Comparison of ENCODE assay signal across 8 cellular contexts in the genomic region with DNA sequence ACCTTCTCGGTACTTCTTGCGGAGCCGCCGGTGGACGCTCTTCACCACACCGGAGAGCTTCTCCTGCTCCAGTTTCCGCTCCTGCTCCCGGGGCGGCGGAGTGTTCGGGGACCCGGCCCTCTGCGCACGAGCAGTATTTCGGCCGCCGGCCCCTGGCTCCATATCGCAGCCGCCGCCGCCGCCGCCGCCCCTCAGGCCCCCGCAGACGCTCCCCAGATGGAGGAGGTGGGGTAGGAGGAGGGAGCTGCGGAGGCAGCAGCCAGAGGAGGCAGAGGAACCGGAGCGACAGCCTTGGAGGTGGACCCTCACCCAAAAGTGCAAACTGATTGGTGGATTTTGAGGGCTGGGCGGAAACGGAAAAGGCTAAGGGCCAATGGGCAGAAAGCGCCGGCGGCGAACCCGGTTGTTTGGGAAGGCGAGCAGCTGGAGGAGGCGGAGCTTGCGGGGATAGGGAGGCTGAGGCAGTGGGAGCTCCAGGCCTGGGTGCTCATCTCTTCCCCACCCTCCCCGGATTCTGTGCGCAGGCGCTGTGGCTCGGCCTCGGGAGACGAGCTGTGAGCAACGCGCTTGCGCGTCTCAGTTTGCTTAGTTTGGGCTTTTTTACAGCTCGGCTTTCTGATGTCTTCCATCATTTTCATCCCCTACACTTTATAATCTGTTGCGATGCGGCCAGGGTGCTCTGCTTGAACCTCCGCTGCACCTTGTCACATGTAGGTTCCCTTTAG.
DNase-seq lines count a peak whose midpoint lies in the region; ATAC-seq, FAIRE-seq and TF ChIP-seq lines count a peak whose summit lies in the region.

No MANE protein-coding gene starts in this region.

- peak overlapping the region; percentile 93 to 98 (median 96) for H3K27ac Mint-ChIP-seq in naive thymus-derived CD8-positive, alpha-beta T cell
- H3K27ac Mint-ChIP-seq in stimulated activated naive B cell treated with anti-CD40 and anti-IgM and Interleukin-4, amounts not matched to agents 10 μg/mL and 1 μg/mL and 100 μg/mL, for 72 hours = peak overlapping the region; percentile 97

- peak overlapping the region; percentile 64 for H3K27ac ChIP-seq in RWPE1

- POLR2A ChIA-PET in RWPE1 (lab: Yijun Ruan, JAX; ENCODE audit: low non-redundant PET) = no interaction called here
- POLR2A ChIA-PET in naive thymus-derived CD8-positive, alpha-beta T cell (lab: Charles Lee) = interaction anchor here (0.8 to 2.0 kb wide), 5 partner anchors 146 to 489 kb away, joined by 3 to 9 read pairs (median 5); partner anchors contain the start of genes GPR85, IFRD1 and TMEM168

- peak; percentile 99 for FAIRE-seq in H54 (lab: Jason Lieb, UNC)

- TF ChIP-seq CTCF in RWPE1 (conservative IDR thresholded peaks at IDR 0.05; ENCODE audit: low read depth) = no peak

- TF ChIP-seq POLR2A in H54 (IDR thresholded peaks at IDR 0.05; ENCODE audit: low read depth, low read length) = peak; percentile 56

- peak overlapping the region; percentile 90 to 100 (median 97) for H3K4me3 Mint-ChIP-seq in naive thymus-derived CD8-positive, alpha-beta T cell
- H3K4me3 Mint-ChIP-seq in stimulated activated naive B cell treated with anti-CD40 and anti-IgM and Interleukin-4, amounts not matched to agents 10 μg/mL and 1 μg/mL and 100 μg/mL, for 72 hours = peak overlapping the region; percentile 87 to 94

- peaks cover 0 to 2% (median 0%) of the 10 kb centered on the region in 5 donors for H3K27me3 Mint-ChIP-seq in naive thymus-derived CD8-positive, alpha-beta T cell
- peaks cover 0 to 4% of the 10 kb centered on the region in 2 donors for H3K27me3 Mint-ChIP-seq in stimulated activated naive B cell treated with anti-CD40 and anti-IgM and Interleukin-4, amounts not matched to agents 10 μg/mL and 1 μg/mL and 100 μg/mL, for 72 hours

- peaks cover 17 to 51% (median 45%) of the 10 kb centered on the region in 4 donors for H3K4me1 Mint-ChIP-seq in naive thymus-derived CD8-positive, alpha-beta T cell
- peaks cover 16 to 40% of the 10 kb centered on the region in 2 donors for H3K4me1 Mint-ChIP-seq in stimulated activated naive B cell treated with anti-CD40 and anti-IgM and Interleukin-4, amounts not matched to agents 10 μg/mL and 1 μg/mL and 100 μg/mL, for 72 hours

- CTCF ChIA-PET in RWPE1 (lab: Yijun Ruan, JAX) = interaction anchor here (0.8 to 1.0 kb wide), 2 partner anchors 27 to 147 kb away, joined by 3 read pairs; partner anchors contain the start of gene GPR85

- peaks cover 0 to 11% (median 3%) of the 10 kb centered on the region in 3 donors for H3K36me3 Mint-ChIP-seq in naive thymus-derived CD8-positive, alpha-beta T cell
- H3K36me3 Mint-ChIP-seq in stimulated activated naive B cell treated with anti-CD40 and anti-IgM and Interleukin-4, amounts not matched to agents 10 μg/mL and 1 μg/mL and 100 μg/mL, for 72 hours = peaks cover 2 to 7% of the 10 kb centered on the region in 2 donors

- ATAC-seq in naive thymus-derived CD8-positive, alpha-beta T cell = peak; percentile 94
- ATAC-seq in stimulated activated naive B cell treated with anti-CD40 and anti-IgM and Interleukin-4, amounts not matched to agents 10 μg/mL and 1 μg/mL and 100 μg/mL, for 72 hours (replicated peaks) = peak; percentile 95 to 97

- DNase-seq in ELF-1 (ENCODE audit: low read depth, low spot score) = peak; percentile 100
- peak; percentile 89 for DNase-seq in H54 (ENCODE audit: insufficient read length, low spot score)
- peak; percentile 100 for DNase-seq in LoVo (ENCODE audit: low spot score)
- peak; percentile 99 for DNase-seq in RWPE1 (ENCODE audit: low spot score)
- peak; percentile 99 for DNase-seq in activated T-helper 9 cell treated with anti-CD3 and anti-CD28 coated beads, Interleukin-2, amount 50 U/mL, for 16 hours (ENCODE audit: low read depth)
- DNase-seq in fibroblast of peridontal ligament (ENCODE audit: extremely low read depth) = peak; percentile 99
- peak; percentile 96 to 100 (median 99) for DNase-seq in naive thymus-derived CD8-positive, alpha-beta T cell
- peak; percentile 100 for DNase-seq in stimulated activated naive B cell treated with anti-CD40 and anti-IgM and Interleukin-4, amounts not matched to agents 10 μg/mL and 1 μg/mL and 100 μg/mL, for 72 hours

- H3K9me3 Mint-ChIP-seq in naive thymus-derived CD8-positive, alpha-beta T cell = no peaks in the 10 kb centered on the region
- no peaks in the 10 kb centered on the region for H3K9me3 Mint-ChIP-seq in stimulated activated naive B cell treated with anti-CD40 and anti-IgM and Interleukin-4, amounts not matched to agents 10 μg/mL and 1 μg/mL and 100 μg/mL, for 72 hours

Comparison
In these comparisons a context has a peak if more than half of its experiments do, and no peak if none do; other contexts are left out.
1. Peak in every context shown above with its lines: DNase-seq, ATAC-seq and H3K27ac ChIP-seq.